ENCODE assay signal across 14 cellular contexts in the genomic region with DNA sequence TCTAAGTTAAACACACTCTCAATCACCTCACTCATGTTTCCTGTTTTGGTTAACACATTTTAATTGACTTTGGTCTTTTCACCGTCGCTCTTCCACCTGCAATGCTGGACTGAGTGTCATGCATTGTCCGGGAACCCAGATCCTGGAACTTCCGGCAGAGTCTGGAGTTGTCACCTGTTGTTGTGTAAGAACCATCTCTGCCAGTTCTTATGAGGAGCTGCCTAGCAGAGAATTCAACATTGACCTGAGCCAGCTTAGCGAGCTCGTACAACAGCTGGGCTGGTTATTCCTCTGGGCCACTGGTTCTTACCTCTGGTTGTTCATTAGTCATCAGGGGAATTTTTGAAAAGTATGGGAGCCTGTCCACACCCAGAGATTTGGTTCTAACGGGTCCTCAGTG.
"Had no signal": no experiment of that assay in that cellular context is flagged by ENCODE, and none has a peak within 500 bp of the region (broad histone marks: within the 10 kb centered on the region; RNA-seq: fewer than 3 reads in every experiment).

No MANE protein-coding gene starts in this region.

- ATAC-seq: activated T-cell treated with anti-CD3 and anti-CD28 coated beads, Interleukin-2, amount 50 U/mL, for 72 hours; right lobe of liver; SK-N-SH treated with all-trans-retinoic acid at 6 μM for 48 hours; stimulated activated naive CD8-positive, alpha-beta T cell treated with anti-CD3 and anti-CD28 coated beads, Interleukin-15, amount 100 ng/mL, for 72 hours had no signal

- H3K27me3 ChIP-seq: right lobe of liver had no signal

- H3K4me3 ChIP-seq: right lobe of liver had no signal

- H3K36me3 Mint-ChIP-seq: activated naive CD8-positive, alpha-beta T cell treated with anti-CD3 and anti-CD28 coated beads, Interleukin-2, amount 10 ng/mL, durations not matched to agents 7 days and 5 days; brain; type B pancreatic cell had no signal

- H3K36me3 ChIP-seq: right lobe of liver had no signal

- H3K27ac ChIP-seq: right lobe of liver had no signal

- H3K4me3 Mint-ChIP-seq: activated naive CD8-positive, alpha-beta T cell treated with anti-CD3 and anti-CD28 coated beads, Interleukin-2, amount 10 ng/mL, durations not matched to agents 7 days and 5 days; activated T-cell treated with anti-CD3 and anti-CD28 coated beads, Interleukin-2, amount 50 U/mL, for 72 hours; brain; stimulated activated naive CD8-positive, alpha-beta T cell treated with anti-CD3 and anti-CD28 coated beads, Interleukin-15, amount 100 ng/mL, for 72 hours; type B pancreatic cell had no signal

- H3K4me1 Mint-ChIP-seq: brain had no signal

- H3K9me3 Mint-ChIP-seq: activated naive CD8-positive, alpha-beta T cell treated with anti-CD3 and anti-CD28 coated beads, Interleukin-2, amount 10 ng/mL, durations not matched to agents 7 days and 5 days; activated T-cell treated with anti-CD3 and anti-CD28 coated beads, Interleukin-2, amount 50 U/mL, for 72 hours; brain; stimulated activated naive CD8-positive, alpha-beta T cell treated with anti-CD3 and anti-CD28 coated beads, Interleukin-15, amount 100 ng/mL, for 72 hours; type B pancreatic cell had no signal

- DNase-seq: activated CD4-positive, alpha-beta T cell treated with anti-CD3 and anti-CD28 coated beads, Interleukin-2, amount 50 U/mL, for 4 hours; activated CD4-positive, CD25-positive, alpha-beta regulatory T cell treated with anti-CD3 and anti-CD28 coated beads, Interleukin-2, amount 50 U/mL, for 72 hours; activated gamma-delta T cell; activated naive CD8-positive, alpha-beta T cell treated with anti-CD3 and anti-CD28 coated beads, Interleukin-2, amount 10 ng/mL, durations not matched to agents 7 days and 5 days; activated T-cell treated with anti-CD3 and anti-CD28 coated beads, Interleukin-2, amount 50 U/mL, for 72 hours; cerebellar nuclear complex; hypothalamus; right lobe of liver; stimulated activated naive CD8-positive, alpha-beta T cell treated with anti-CD3 and anti-CD28 coated beads, Interleukin-15, amount 100 ng/mL, for 72 hours; T-helper 1 cell; T1000 had no signal

- H3K9me3 ChIP-seq: right lobe of liver had no signal

- H3K27ac Mint-ChIP-seq: activated naive CD8-positive, alpha-beta T cell treated with anti-CD3 and anti-CD28 coated beads, Interleukin-2, amount 10 ng/mL, durations not matched to agents 7 days and 5 days; activated T-cell treated with anti-CD3 and anti-CD28 coated beads, Interleukin-2, amount 50 U/mL, for 72 hours; brain; stimulated activated naive CD8-positive, alpha-beta T cell treated with anti-CD3 and anti-CD28 coated beads, Interleukin-15, amount 100 ng/mL, for 72 hours; type B pancreatic cell had no signal

- H3K27me3 Mint-ChIP-seq: brain had no signal
